Comparison of ENCODE assay signal across 8 cellular contexts in genomic region chr1:26541816-26542711, GRCh38.
DNase-seq lines count a peak whose midpoint lies in the region; ATAC-seq lines count a peak whose summit lies in the region.

No MANE protein-coding gene starts in this region.

- DNase-seq in CD1c-positive myeloid dendritic cell (ENCODE audit: extremely low spot score) (peak; percentile 97), T-helper 1 cell (peak; percentile 38 to 92 (median 52)), amniotic epithelial cell (ENCODE audit: low read depth) (peak; percentile 97), iPS DF 19.7 (ENCODE audit: low read depth, low spot score) (peak; percentile 33), LoVo (ENCODE audit: low spot score) (no peak)
- DNase-seq in stimulated activated CD4-positive, alpha-beta T cell treated with anti-CD3 and anti-CD28 coated beads, Interleukin-15, amount 100 ng/mL, for 1 hour (ENCODE audit: low read depth in 1 of 2, low spot score in 1 of 2) = peak; percentile 46 to 47

- ATAC-seq in GM19324 (IDR thresholded peaks at IDR 0.05; ENCODE audit: low FRiP score, unreplicated experiment) (peak; percentile 45), HG03442 (IDR thresholded peaks at IDR 0.05; ENCODE audit: unreplicated experiment) (peak; percentile 43)
